In genomic region chr1:63593303-63593886, GRCh38 we compare ENCODE assay signal across 8 cellular contexts.
DNase-seq lines count a peak whose midpoint lies in the region; ATAC-seq and FAIRE-seq lines count a peak whose summit lies in the region.

TSS of gene PGM1 (plus strand) at chr1:63593411. CDS start at chr1:63593489, 78 bp downstream.

- peak; percentile 79 for FAIRE-seq in GM19239 (lab: Jason Lieb, UNC)

- peaks cover 25% of the 10 kb centered on the region for H3K4me1 ChIP-seq in BLaER1
- H3K4me1 ChIP-seq in effector memory CD4-positive, alpha-beta T cell (ENCODE audit: control insufficient read depth, insufficient read depth, low read length, poor library complexity, severe bottlenecking): no peaks in the 10 kb centered on the region

- no peaks in the 10 kb centered on the region for H4K20me1 ChIP-seq in BLaER1

- H3K9me3 Mint-ChIP-seq in memory B cell: no peaks in the 10 kb centered on the region

- peak within 1 kb of the TSS; percentile 83 for H3K4me2 ChIP-seq in BLaER1

- H3K9me3 ChIP-seq in BLaER1: no peaks in the 10 kb centered on the region
- H3K9me3 ChIP-seq in effector memory CD4-positive, alpha-beta T cell (ENCODE audit: control insufficient read depth, low read length): no peaks in the 10 kb centered on the region

- no peaks in the 10 kb centered on the region for H3K27me3 ChIP-seq in BLaER1
- H3K27me3 ChIP-seq in effector memory CD4-positive, alpha-beta T cell (replicated peaks; ENCODE audit: control insufficient read depth, insufficient read depth, low read length, poor library complexity, severe bottlenecking): no peaks in the 10 kb centered on the region

- H3K27me3 Mint-ChIP-seq in memory B cell: no peaks in the 10 kb centered on the region

- no peaks in the 10 kb centered on the region for H3K36me3 ChIP-seq in BLaER1
- no peaks in the 10 kb centered on the region for H3K36me3 ChIP-seq in effector memory CD4-positive, alpha-beta T cell (ENCODE audit: control insufficient read depth, insufficient read depth, low read length)

- H3K27ac Mint-ChIP-seq in memory B cell: peak within 1 kb of the TSS; percentile 99

- peak within 1 kb of the TSS; percentile 88 for H3K27ac ChIP-seq in BLaER1
- peak within 1 kb of the TSS; percentile 87 for H3K27ac ChIP-seq in effector memory CD4-positive, alpha-beta T cell (ENCODE audit: insufficient read depth, low read length, poor library complexity, severe bottlenecking)

- peaks cover 17% of the 10 kb centered on the region for H3K4me1 Mint-ChIP-seq in memory B cell

- H3K4me3 ChIP-seq in BLaER1: peak within 1 kb of the TSS; percentile 90
- H3K4me3 ChIP-seq in effector memory CD4-positive, alpha-beta T cell (ENCODE audit: insufficient read depth, low read depth, low read length, poor library complexity, severe bottlenecking): peak within 1 kb of the TSS; percentile 97

- H3K4me3 Mint-ChIP-seq in memory B cell: peak within 1 kb of the TSS; percentile 99

- DNase-seq in GM19239 (ENCODE audit: insufficient read length, low spot score) (peak; percentile 52), NCI-H69 (lab: John Stamatoyannopoulos, UW) (peak; percentile 81), memory B cell (ENCODE audit: low spot score in 2 of 2) (peak; percentile 49 to 70)
- DNase-seq in activated CD8-positive, alpha-beta memory T cell treated with anti-CD3 and anti-CD28 coated beads for 24 hours: peak; percentile 88
- DNase-seq in effector memory CD4-positive, alpha-beta T cell: peak; percentile 43 to 62 (median 59)
- DNase-seq in stimulated activated CD8-positive, alpha-beta memory T cell treated with anti-CD3 and anti-CD28 coated beads, Interleukin-12 subunit alpha, Interleukin-12 subunit beta, amount 100 ng/mL, for 24 hours (ENCODE audit: extremely low read depth): peak; percentile 45

- peak within 1 kb of the TSS; percentile 87 for H3K9ac ChIP-seq in BLaER1

- peaks cover 1% of the 10 kb centered on the region for H3K36me3 Mint-ChIP-seq in memory B cell

- peak; percentile 75 for ATAC-seq in HG03439 (IDR thresholded peaks at IDR 0.05; ENCODE audit: unreplicated experiment)
- peak; percentile 76 for ATAC-seq in memory B cell (ENCODE audit: low read depth)

Comparison
In these comparisons a context has a peak if more than half of its experiments do, and no peak if none do; other contexts are left out.
1. Peak in every context shown above with its lines: DNase-seq, ATAC-seq, H3K4me3 ChIP-seq and H3K27ac ChIP-seq.